ENCODE assay signal across 14 cellular contexts in the genomic region with DNA sequence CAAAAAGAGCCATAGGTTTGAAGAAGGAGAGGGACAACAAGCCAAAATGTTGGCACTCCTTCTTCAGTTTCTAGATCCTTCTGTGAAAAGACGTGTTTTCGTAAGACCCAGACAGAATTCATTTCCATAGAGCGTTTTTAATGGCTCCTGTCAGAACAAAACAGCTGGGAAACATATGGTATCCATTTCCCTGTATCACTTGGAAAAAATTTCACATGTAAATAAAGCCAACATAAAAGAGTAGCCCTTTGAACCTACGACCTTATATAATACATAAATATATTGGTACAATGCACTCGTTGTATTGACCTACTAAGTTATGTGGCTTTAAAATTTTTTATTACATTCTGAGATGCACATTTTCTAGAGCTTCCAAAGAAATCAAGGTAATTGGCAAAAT.
DNase-seq lines count a peak whose midpoint lies in the region; ATAC-seq and TF ChIP-seq lines count a peak whose summit lies in the region.
"Had no signal": no experiment of that assay in that cellular context is flagged by ENCODE, and none has a peak within 500 bp of the region (broad histone marks: within the 10 kb centered on the region; RNA-seq: fewer than 3 reads in every experiment).

No MANE protein-coding gene starts in this region.

- intact Hi-C loops in MCF 10A (cut with micrococcal nuclease) = no loop called here

- TF ChIP-seq CTCF in nephron (IDR thresholded peaks at IDR 0.05; ENCODE audit: unreplicated experiment in 3 of 3) (no peak), MCF 10A (IDR thresholded peaks at IDR 0.05; ENCODE audit: unreplicated experiment) (no peak), omental fat pad (IDR thresholded peaks at IDR 0.05) (no peak)

- peak overlapping the region in 1 of 3 experiments; percentile 20 for H3K4me3 Mint-ChIP-seq in nephron
- H3K4me3 Mint-ChIP-seq in MCF 10A (ENCODE audit: unreplicated experiment) = no peak overlapping the region
- H3K4me3 Mint-ChIP-seq: CD8-positive, alpha-beta memory T cell; H9 had no signal

- H3K27ac Mint-ChIP-seq in nephron (peak overlapping the region; percentile 94 to 97 (median 96)), MCF 10A (ENCODE audit: low read depth, unreplicated experiment) (no peak overlapping the region)
- H3K27ac Mint-ChIP-seq: CD8-positive, alpha-beta memory T cell; H9 had no signal

- H3K9me3 Mint-ChIP-seq in nephron (no peaks in the 10 kb centered on the region), MCF 10A (ENCODE audit: unreplicated experiment) (no peaks in the 10 kb centered on the region)
- H3K9me3 Mint-ChIP-seq: H9 had no signal

- DNase-seq in GM04504 (ENCODE audit: low read depth) (peak; percentile 14), NCI-H446 treated with DMSO at 0.1 percent for 48 hours (lab: John Stamatoyannopoulos, UW) (peak; percentile 37), fibroblast of the conjunctiva (ENCODE audit: low read depth) (peak; percentile 5), NCI-H1694 (lab: John Stamatoyannopoulos, UW) (no peak), MCF 10A (ENCODE audit: unreplicated experiment) (no peak), omental fat pad (ENCODE audit: low spot score) (no peak)
- DNase-seq: C1 segment of cervical spinal cord; CD8-positive, alpha-beta memory T cell; DMS79; H9; NCI-H1417; NCI-H1930 had no signal

- CTCF ChIA-PET in MCF 10A (lab: Yijun Ruan, JAX) = interaction anchor here (0.7 to 1.3 kb wide), 3 partner anchors 20 to 225 kb away, joined by 3 to 4 read pairs (median 3); no protein-coding TSS in a partner anchor

- H3K27me3 Mint-ChIP-seq in nephron (ENCODE audit: low read depth) (no peaks in the 10 kb centered on the region), MCF 10A (ENCODE audit: insufficient read depth, unreplicated experiment) (no peaks in the 10 kb centered on the region)
- H3K27me3 Mint-ChIP-seq: CD8-positive, alpha-beta memory T cell had no signal

- H3K36me3 Mint-ChIP-seq in nephron (ENCODE audit: low read depth) = peaks cover 18% of the 10 kb centered on the region
- no peaks in the 10 kb centered on the region for H3K36me3 Mint-ChIP-seq in MCF 10A (ENCODE audit: insufficient read depth, unreplicated experiment)
- H3K36me3 Mint-ChIP-seq: CD8-positive, alpha-beta memory T cell had no signal

- no TSS peak for BruUV-seq in MCF 10A (replicated peaks; lab: Mats Ljungman, UMichigan)

- peaks cover 66% of the 10 kb centered on the region for H3K4me1 Mint-ChIP-seq in nephron
- H3K4me1 Mint-ChIP-seq in MCF 10A (ENCODE audit: insufficient read depth, unreplicated experiment) = no peaks in the 10 kb centered on the region
- H3K4me1 Mint-ChIP-seq: CD8-positive, alpha-beta memory T cell had no signal

- POLR2A ChIA-PET in MCF 10A (lab: Yijun Ruan, JAX) = interaction anchor here (0.9 kb wide), 1 partner anchor 18 kb away, joined by 3 read pairs; no protein-coding TSS in a partner anchor

- no peak for ATAC-seq in omental fat pad (ENCODE audit: low FRiP score)
- ATAC-seq: Right ventricle myocardium inferior had no signal

Comparison
In these comparisons a context has a peak if more than half of its experiments do, and no peak if none do; other contexts are left out.
1. DNase-seq: peak in GM04504 (single experiment), NCI-H446 treated with DMSO at 0.1 percent for 48 hours (single experiment) and fibroblast of the conjunctiva (single experiment); none in NCI-H1694 (single experiment), MCF 10A (single experiment) and omental fat pad (single experiment).